In genomic region chr4:99404595-99405287, GRCh38 we compare ENCODE assay signal across 9 cellular contexts. TPM values are rescaled to one million over a fixed set of nuclear protein-coding genes. Genes with fewer than 3 reads are reported as not detected.
A peak's percentile ranks its signal among the peaks of the same experiment; 100 is the strongest.
DNase-seq lines count a peak whose midpoint lies in the region; ATAC-seq, FAIRE-seq and TF ChIP-seq lines count a peak whose summit lies in the region.
"Had no signal": no experiment of that assay in that cellular context is flagged by ENCODE, and none has a peak within 500 bp of the region (broad histone marks: within the 10 kb centered on the region; RNA-seq: fewer than 3 reads in every experiment).

No MANE protein-coding gene starts in this region.

- no peak overlapping the region for H3K27ac Mint-ChIP-seq in activated naive CD8-positive, alpha-beta T cell treated with anti-CD3 and anti-CD28 coated beads, Interleukin-2, amount 50 U/mL, for 24 hours

- TF ChIP-seq POLR2A in A549 (IDR thresholded peaks at IDR 0.05; ENCODE audit: low read length), result no peak

- no peak overlapping the region for H3K4me3 ChIP-seq in A549
- no peak overlapping the region for H3K4me3 ChIP-seq in left lung
- no peak overlapping the region for H3K4me3 ChIP-seq in dorsolateral prefrontal cortex

- no peak overlapping the region for H3K4me3 Mint-ChIP-seq in activated naive CD8-positive, alpha-beta T cell treated with anti-CD3 and anti-CD28 coated beads, Interleukin-2, amount 50 U/mL, for 24 hours

- DNase-seq in A549 (ENCODE audit: low read depth in 1 of 2, low spot score in 1 of 2) (no peak), GM19238 (ENCODE audit: insufficient read length, low spot score) (peak; percentile 19), left lung (no peak), dorsolateral prefrontal cortex (no peak), posterior vena cava (ENCODE audit: low spot score) (no peak), activated gamma-delta T cell (lab: John Stamatoyannopoulos, UW) (no peak)
- no peak for DNase-seq in activated naive CD8-positive, alpha-beta T cell treated with anti-CD3 and anti-CD28 coated beads, Interleukin-2, amount 50 U/mL, for 24 hours

- POLR2A ChIA-PET in A549 (lab: Yijun Ruan, JAX), result no interaction called here

- H3K27me3 ChIP-seq in left lung (no peaks in the 10 kb centered on the region), dorsolateral prefrontal cortex (no peaks in the 10 kb centered on the region)

- H3K4me1 Mint-ChIP-seq in activated naive CD8-positive, alpha-beta T cell treated with anti-CD3 and anti-CD28 coated beads, Interleukin-2, amount 50 U/mL, for 24 hours, result peaks cover 17% of the 10 kb centered on the region

- peaks cover 3% of the 10 kb centered on the region for H3K27me3 Mint-ChIP-seq in activated naive CD8-positive, alpha-beta T cell treated with anti-CD3 and anti-CD28 coated beads, Interleukin-2, amount 50 U/mL, for 24 hours

- CTCF ChIA-PET in A549 (lab: Yijun Ruan, JAX), result interaction anchor here (0.8 to 3.7 kb wide), 10 partner anchors 9 to 409 kb away, joined by 3 to 12 read pairs (median 5); partner anchors contain the start of genes ADH5 and METAP1

- FAIRE-seq in A549 (lab: Jason Lieb, UNC), result no peak
- FAIRE-seq: G401.6 had no signal

- intact Hi-C loops in left lung (cut with DNase I), result loop anchor here in 1 of 2 donors (5.0 kb wide), 2 partner anchors 202 to 287 kb away; no protein-coding TSS in a partner anchor
- intact Hi-C loops in dorsolateral prefrontal cortex (cut with DNase I), result loop anchor here (5.0 to 10.0 kb wide), 3 partner anchors 287 to 410 kb away; partner anchors contain the start of gene METAP1 (in 1 of the 2)
- intact Hi-C loops in posterior vena cava (cut with DNase I), result loop anchor here (5.0 to 10.0 kb wide), 2 partner anchors 287 to 290 kb away; no protein-coding TSS in a partner anchor

- peaks cover 10% of the 10 kb centered on the region; the same call in 2 of the 3 replicates for H3K4me1 ChIP-seq in A549
- H3K4me1 ChIP-seq in left lung, result peaks cover 12 to 16% of the 10 kb centered on the region in 2 donors

- H3K9me3 Mint-ChIP-seq in activated naive CD8-positive, alpha-beta T cell treated with anti-CD3 and anti-CD28 coated beads, Interleukin-2, amount 50 U/mL, for 24 hours, result no peaks in the 10 kb centered on the region

- ATAC-seq in A549 (peak; percentile 36 to 39; a peak in 1 of 6 replicates), HG03103 (IDR thresholded peaks at IDR 0.05; ENCODE audit: low read depth, unreplicated experiment) (peak; percentile 88), left lung (peak; percentile 60)
- peak; percentile 69 for ATAC-seq in activated naive CD8-positive, alpha-beta T cell treated with anti-CD3 and anti-CD28 coated beads, Interleukin-2, amount 50 U/mL, for 24 hours

- WGBS in A549 (ENCODE audit: missing lambda C conversion rate), result 69% methylated on average over 4 of the region's 4 CpGs

- no peak for TF ChIP-seq EP300 in A549 (IDR thresholded peaks at IDR 0.05)

- H3K27ac ChIP-seq in A549 (no peak overlapping the region), left lung (peak overlapping the region; percentile 52 to 68), dorsolateral prefrontal cortex (peak overlapping the region in 18 of 59 donors; percentile 5 to 63 (median 28))

- no peaks in the 10 kb centered on the region for H3K36me3 Mint-ChIP-seq in activated naive CD8-positive, alpha-beta T cell treated with anti-CD3 and anti-CD28 coated beads, Interleukin-2, amount 50 U/mL, for 24 hours (ENCODE audit: low read depth)

- no peak overlapping the region for H3K4me2 ChIP-seq in A549

- no peak for TF ChIP-seq RAD21 in A549 (conservative IDR thresholded peaks at IDR 0.05 in 1 of 2, IDR thresholded peaks at IDR 0.05 in 1 of 2)

- no peak for TF ChIP-seq CTCF in A549 (IDR thresholded peaks at IDR 0.05)
- no peak for TF ChIP-seq CTCF in left lung (IDR thresholded peaks at IDR 0.05)
- no peak for TF ChIP-seq CTCF in dorsolateral prefrontal cortex (IDR thresholded peaks at IDR 0.05 in 54 of 56, conservative IDR thresholded peaks at IDR 0.05 in 2 of 56; ENCODE audit: low read depth in 1 of 56, partially characterized antibody in 56 of 56)

- H3K36me3 ChIP-seq in left lung, result no peaks in the 10 kb centered on the region

- H3K9me3 ChIP-seq in A549 (no peaks in the 10 kb centered on the region), left lung (no peaks in the 10 kb centered on the region)

TF ChIP-seq in A549, 52 proteins besides CTCF, POLR2A, EP300 and RAD21:
- TF ChIP-seq ZFP36 (IDR thresholded peaks at IDR 0.05; ENCODE audit: borderline replicate concordance, partially characterized antibody), result no peak
- no peak for TF ChIP-seq FOSL2 (IDR thresholded peaks at IDR 0.05)
- TF ChIP-seq FOSL2 (CRISPR knock-in tag; IDR thresholded peaks at IDR 0.05), result peak; percentile 37; the same call in 1 of the 2 replicates

RNA-seq across cellular contexts. Expression of gene ADH7, which starts 30.4 kb away (rescaled TPM):
- polyA plus RNA-seq in A549 (2011; rRNA removed) (not detected in 2 replicates), A549 (2017; fragmentation: RNase III; extraction: RNeasy Plus Mini Kit Qiagen cat#74134 plus additional on column Dnase treatment) (not detected in 3 replicates)
- not detected in 2 replicates for polyA plus RNA-seq in A549 (2012; cell fraction: cytosol; rRNA removed)
- polyA plus RNA-seq in A549 (2012; cell fraction: nucleus; rRNA removed), result not detected in 2 replicates
- not detected in 2 replicates for polyA minus RNA-seq in A549 (2011; rRNA and poly(A)+ RNA removed)
- total RNA-seq in left lung (1 to 10 TPM in 1 of 2 donors, not detected in 1; 1.4 TPM), dorsolateral prefrontal cortex (not detected), posterior vena cava (not detected)

RNA-seq across cellular contexts. Expression of gene ADH1C, which starts 52.2 kb away (rescaled TPM):
- polyA plus RNA-seq in A549 (2011; rRNA removed) (not detected in 2 replicates), A549 (2017; fragmentation: RNase III; extraction: RNeasy Plus Mini Kit Qiagen cat#74134 plus additional on column Dnase treatment) (not detected in 3 replicates)
- polyA plus RNA-seq in A549 (2012; cell fraction: cytosol; rRNA removed), result not detected in 2 replicates
- not detected in 2 replicates for polyA plus RNA-seq in A549 (2012; cell fraction: nucleus; rRNA removed)
- polyA minus RNA-seq in A549 (2011; rRNA and poly(A)+ RNA removed), result not detected in 2 replicates
- total RNA-seq in left lung (1 to 10 TPM; 1.2 to 1.8 TPM), dorsolateral prefrontal cortex (under 1 TPM in 7 of 120 experiments, not detected in 113; 0.38 to 0.69 (median 0.50) TPM), posterior vena cava (1 to 10 TPM; 2.6 to 3.7 TPM)

Comparison
In these comparisons a context has a peak if more than half of its experiments do, and no peak if none do; other contexts are left out.
1. ATAC-seq: peak in every context shown above with its lines; median percentile 88 in HG03103; 69 in activated naive CD8-positive, alpha-beta T cell treated with anti-CD3 and anti-CD28 coated beads, Interleukin-2, amount 50 U/mL, for 24 hours; 60 in left lung; 38 in A549.
2. H3K27ac ChIP-seq: peak in left lung (2 of 2); none in A549 (0 of 2).